Comparison of ENCODE assay signal across 8 cellular contexts in genomic region chr15:78000089-78000926, GRCh38.
DNase-seq lines count a peak whose midpoint lies in the region; ATAC-seq and TF ChIP-seq lines count a peak whose summit lies in the region.

No MANE protein-coding gene starts in this region.

- no peak overlapping the region for H3K4me3 ChIP-seq in AG04449 (ENCODE audit: low read depth, low read length)

- TF ChIP-seq CTCF in AG04449 (IDR thresholded peaks at IDR 0.05; ENCODE audit: insufficient read depth, low read length, missing control alignments): peak; percentile 65

- CTCF ChIA-PET in AG04449 (lab: Yijun Ruan, JAX): interaction anchor here (0.7 to 2.8 kb wide), 9 partner anchors 9 to 383 kb away, joined by 3 to 21 read pairs (median 3); no protein-coding TSS in a partner anchor

- POLR2A ChIA-PET in AG04449 (lab: Yijun Ruan, JAX): no interaction called here

- DNase-seq in AG04449 (ENCODE audit: low read depth, low spot score): no peak
- DNase-seq in NCI-H1048 (lab: John Stamatoyannopoulos, UW): peak; percentile 76
- peak; percentile 77 for DNase-seq in activated CD4-positive, alpha-beta T cell treated with anti-CD3 and anti-CD28 coated beads, Interleukin-2, amount 50 U/mL, for 1 hour
- peak; percentile 71 for DNase-seq in effector CD8-positive, alpha-beta T cell (lab: John Stamatoyannopoulos, UW)
- peak; percentile 84 for DNase-seq in mucosa of gallbladder (ENCODE audit: low spot score)
- peak; percentile 51 to 66 for DNase-seq in stimulated activated CD8-positive, alpha-beta memory T cell treated with anti-CD3 and anti-CD28 coated beads, Interleukin-7, amount 100 ng/mL, for 48 hours (ENCODE audit: extremely low read depth in 1 of 2, low read depth in 1 of 2)
- DNase-seq in HCEC 1CT: no peak

- peak; percentile 62 for ATAC-seq in GM18520 (IDR thresholded peaks at IDR 0.05; ENCODE audit: unreplicated experiment)

Comparison
In these comparisons a context has a peak if more than half of its experiments do, and no peak if none do; other contexts are left out.
1. DNase-seq: peak in NCI-H1048 (single experiment), activated CD4-positive, alpha-beta T cell treated with anti-CD3 and anti-CD28 coated beads, Interleukin-2, amount 50 U/mL, for 1 hour (single experiment), effector CD8-positive, alpha-beta T cell (single experiment), mucosa of gallbladder (single experiment) and stimulated activated CD8-positive, alpha-beta memory T cell treated with anti-CD3 and anti-CD28 coated beads, Interleukin-7, amount 100 ng/mL, for 48 hours (2 of 2); none in AG04449 (single experiment) and HCEC 1CT (single experiment).